ENCODE assay signal across 7 cellular contexts in the genomic region with DNA sequence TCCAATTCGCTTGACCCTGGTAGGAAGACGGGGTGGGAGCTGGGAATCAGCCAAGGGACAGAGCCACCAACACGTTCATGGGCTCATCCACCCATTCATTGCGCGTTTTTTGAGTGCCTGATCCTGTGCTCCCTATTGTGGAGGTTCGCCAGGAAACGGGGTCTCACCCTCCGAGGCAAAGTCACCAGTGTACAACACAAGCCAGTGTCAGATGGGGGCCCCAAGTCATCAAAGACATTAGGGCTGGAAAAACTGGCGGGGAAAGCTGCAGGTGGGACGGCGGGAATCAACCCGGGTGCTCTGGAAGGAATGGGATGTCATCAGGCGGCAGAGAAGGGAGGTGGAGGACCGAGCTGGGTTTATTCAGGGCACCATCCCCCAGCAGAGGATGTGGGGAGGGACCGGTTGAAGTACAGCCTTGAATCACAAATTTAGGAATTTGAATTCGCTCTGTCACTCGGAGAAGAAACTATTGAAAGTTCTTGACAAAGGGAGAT. TPM values are rescaled to one million over a fixed set of nuclear protein-coding genes. Genes with fewer than 3 reads are reported as not detected.
DNase-seq lines count a peak whose midpoint lies in the region; ATAC-seq, FAIRE-seq and TF ChIP-seq lines count a peak whose summit lies in the region.

No MANE protein-coding gene starts in this region.

- H3K9me3 Mint-ChIP-seq in HFFc6: no peaks in the 10 kb centered on the region; the same call in 1 of the 2 replicates
- H3K9me3 Mint-ChIP-seq in brain: peaks cover 1 to 8% (median 6%) of the 10 kb centered on the region in 5 experiments
- H3K9me3 Mint-ChIP-seq in stimulated activated naive CD8-positive, alpha-beta T cell treated with anti-CD3 and anti-CD28 coated beads, Interleukin-15, amount 100 ng/mL, for 72 hours: no peaks in the 10 kb centered on the region

- H3K4me3 ChIP-seq in kidney (ENCODE audit: low read length in 2 of 2) (peak overlapping the region; percentile 73 to 84), body of pancreas (peak overlapping the region in 1 of 2 donors; percentile 43)

- DNase-seq in HFFc6 (no peak), kidney (no peak), UCSD-AML1 (lab: John Stamatoyannopoulos, UW; ENCODE audit: unreplicated experiment) (no peak), body of pancreas (no peak), globus pallidus (ENCODE audit: low spot score) (no peak)
- no peak for DNase-seq in stimulated activated naive CD8-positive, alpha-beta T cell treated with anti-CD3 and anti-CD28 coated beads, Interleukin-15, amount 100 ng/mL, for 72 hours

- H3K36me3 Mint-ChIP-seq in HFFc6 (ENCODE audit: low read depth) (peaks cover 14% of the 10 kb centered on the region), brain (peaks cover 5% of the 10 kb centered on the region)

- H3K9me3 ChIP-seq in kidney (ENCODE audit: control insufficient read depth in 1 of 2, low read length in 2 of 2): no peaks in the 10 kb centered on the region
- H3K9me3 ChIP-seq in body of pancreas: no peaks in the 10 kb centered on the region

- peaks cover 42% of the 10 kb centered on the region for H3K4me1 Mint-ChIP-seq in HFFc6 (ENCODE audit: low read depth)
- H3K4me1 Mint-ChIP-seq in brain: peaks cover 33% of the 10 kb centered on the region
- peaks cover 21% of the 10 kb centered on the region for H3K4me1 Mint-ChIP-seq in stimulated activated naive CD8-positive, alpha-beta T cell treated with anti-CD3 and anti-CD28 coated beads, Interleukin-15, amount 100 ng/mL, for 72 hours

- TF ChIP-seq POLR2A in body of pancreas (IDR thresholded peaks at IDR 0.05): no peak

- FAIRE-seq in kidney (lab: Jason Lieb, UNC): no peak

- H3K27ac Mint-ChIP-seq in HFFc6 (no peak overlapping the region; the same call in 1 of the 2 replicates), brain (peak overlapping the region in 1 of 5 experiments; percentile 8)
- H3K27ac Mint-ChIP-seq in stimulated activated naive CD8-positive, alpha-beta T cell treated with anti-CD3 and anti-CD28 coated beads, Interleukin-15, amount 100 ng/mL, for 72 hours: no peak overlapping the region

- intact Hi-C loops in kidney (cut with DNase I): no loop called here
- intact Hi-C loops in body of pancreas (cut with DNase I): no loop called here

- peak overlapping the region; percentile 54 to 87 for H3K9ac ChIP-seq in kidney (ENCODE audit: low read length in 2 of 2)

- no peak for ATAC-seq in stimulated activated naive CD8-positive, alpha-beta T cell treated with anti-CD3 and anti-CD28 coated beads, Interleukin-15, amount 100 ng/mL, for 72 hours
- no peak for ATAC-seq in body of pancreas

- H3K27me3 ChIP-seq in body of pancreas: no peaks in the 10 kb centered on the region

- H3K27ac ChIP-seq in kidney (ENCODE audit: low read depth in 2 of 2, low read length in 2 of 2) (peak overlapping the region; percentile 95 to 96), body of pancreas (peak overlapping the region in 2 of 4 donors; percentile 45 to 63)

- TF ChIP-seq CTCF in HFFc6 (IDR thresholded peaks at IDR 0.05) (no peak), brain (conservative IDR thresholded peaks at IDR 0.05) (no peak), kidney (IDR thresholded peaks at IDR 0.05; ENCODE audit: borderline replicate concordance, extremely low read depth, insufficient read depth) (no peak), body of pancreas (IDR thresholded peaks at IDR 0.05) (no peak)

- 30 to 44% methylated on average over 12 to 17 of the region's 17 CpGs for WGBS in body of pancreas, 2 donors

- H3K27me3 Mint-ChIP-seq in HFFc6 (ENCODE audit: insufficient read depth) (peaks cover 1% of the 10 kb centered on the region; the same call in 1 of the 2 replicates), brain (peaks cover 28% of the 10 kb centered on the region)
- peaks cover 68% of the 10 kb centered on the region for H3K27me3 Mint-ChIP-seq in stimulated activated naive CD8-positive, alpha-beta T cell treated with anti-CD3 and anti-CD28 coated beads, Interleukin-15, amount 100 ng/mL, for 72 hours

- H3K4me1 ChIP-seq in kidney (ENCODE audit: control insufficient read depth in 1 of 2, insufficient read depth in 1 of 2, low read depth in 1 of 2, low read length in 2 of 2) (peaks cover 6 to 9% of the 10 kb centered on the region in 2 donors), body of pancreas (peaks cover 21% of the 10 kb centered on the region)

- H3K36me3 ChIP-seq in kidney (ENCODE audit: control insufficient read depth in 1 of 2, insufficient read depth in 2 of 2, low read length in 2 of 2) (no peaks in the 10 kb centered on the region), body of pancreas (replicated peaks in 1 of 2; ENCODE audit: insufficient read depth in 1 of 2, low read depth in 2 of 2) (no peaks in the 10 kb centered on the region)

- H3K4me3 Mint-ChIP-seq in HFFc6 (peak overlapping the region; percentile 69), brain (peak overlapping the region; percentile 77 to 80 (median 79))
- H3K4me3 Mint-ChIP-seq in stimulated activated naive CD8-positive, alpha-beta T cell treated with anti-CD3 and anti-CD28 coated beads, Interleukin-15, amount 100 ng/mL, for 72 hours: peak overlapping the region; percentile 35 to 62

RNA-seq across cellular contexts. Expression of gene NID1, which starts 0.7 kb away (rescaled TPM):
- total RNA-seq in HFFc6 (2021; fragmentation: NEBNext Ultra II Directional; extraction: Animal tissue kit (Norgen Biotek cat#: 25700)): 100 to 1,000 TPM in 5 of 6 experiments, 10 to 100 TPM in 1; 97.5 to 124 (median 107) TPM
- polyA plus RNA-seq in brain (ENCODE audit: insufficient read depth, low read depth, low replicate concordance) (20.1 TPM), kidney (ENCODE audit: insufficient read depth, low read depth, low replicate concordance) (7.4 TPM)
- total RNA-seq in kidney (70.1 TPM), body of pancreas (10 to 100 TPM; 28.5 to 58.0 TPM)
